Comparison of ENCODE assay signal across 29 cellular contexts in genomic region chr7:90897961-90898469, GRCh38.
A peak's percentile ranks its signal among the peaks of the same experiment; 100 is the strongest.
DNase-seq lines count a peak whose midpoint lies in the region; ATAC-seq, FAIRE-seq and TF ChIP-seq lines count a peak whose summit lies in the region.
"Had no signal": no experiment of that assay in that cellular context is flagged by ENCODE, and none has a peak within 500 bp of the region (broad histone marks: within the 10 kb centered on the region; RNA-seq: fewer than 3 reads in every experiment).

No MANE protein-coding gene starts in this region.

- peak; percentile 65 for ATAC-seq in GM19463 (IDR thresholded peaks at IDR 0.05; ENCODE audit: unreplicated experiment)
- ATAC-seq in omental fat pad (ENCODE audit: low FRiP score), result no peak
- no peak for ATAC-seq in HG03521 (IDR thresholded peaks at IDR 0.05; ENCODE audit: unreplicated experiment)
- ATAC-seq: activated CD4-positive, alpha-beta T cell treated with anti-CD3 and anti-CD28 coated beads for 36 hours; gastrocnemius medialis; natural killer cell; Panc1 had no signal

- DNase-seq in GM12891 (ENCODE audit: insufficient read length, low spot score), result no peak
- DNase-seq in NCI-H1694 (lab: John Stamatoyannopoulos, UW), result peak; percentile 11
- peak; percentile 83 for DNase-seq in choroid plexus epithelial cell (ENCODE audit: low read depth)
- no peak for DNase-seq in omental fat pad (ENCODE audit: low spot score)
- DNase-seq in RPMI8226, result no peak
- DNase-seq: activated CD4-positive, alpha-beta T cell treated with anti-CD3 and anti-CD28 coated beads for 36 hours; activated naive CD4-positive, alpha-beta T cell treated with Interleukin-2 at 50 U/mL for 16 hours; activated T-cell treated with anti-CD3 and anti-CD28 coated beads, Interleukin-2, amount 50 U/mL, for 48 hours; amniotic stem cell; C1 segment of cervical spinal cord; endodermal cell; esophagus squamous epithelium; gastrocnemius medialis; hypothalamus; IMR-90; left ventricle myocardium inferior; natural killer cell; NCI-H2081 treated with DMSO at 0.1 percent for 48 hours; NCI-H510A; NK-92 treated with Interleukin-12 subunit alpha and Interleukin-12 subunit beta, amount 100 ng/mL, for 24 hours; stimulated activated CD4-positive, alpha-beta T cell treated with anti-CD3 and anti-CD28 coated beads, Interleukin-2, amount 100 ng/mL, for 24 hours; testis had no signal

- FAIRE-seq in GM12891 (lab: Jason Lieb, UNC), result peak; percentile 20
- FAIRE-seq: H54, urothelium cell line had no signal

- H3K4me3 ChIP-seq in choroid plexus epithelial cell (ENCODE audit: low read depth, low read length), result no peak overlapping the region
- H3K4me3 ChIP-seq: cardiac muscle cell, esophagus squamous epithelium, gastrocnemius medialis, left ventricle myocardium inferior, skin epidermis, testis had no signal

- TF ChIP-seq CTCF in choroid plexus epithelial cell (conservative IDR thresholded peaks at IDR 0.05; ENCODE audit: low read depth, low read length) (no peak), omental fat pad (IDR thresholded peaks at IDR 0.05) (no peak)

- TF ChIP-seq POLR2A in GM12891 (IDR thresholded peaks at IDR 0.05; ENCODE audit: low read depth, low read length), result no peak

TF ChIP-seq in GM12891, 5 proteins besides CTCF, POLR2A, EP300 and RAD21:
- TF ChIP-seq PAX5 (IDR thresholded peaks at IDR 0.05; ENCODE audit: insufficient read depth, low read length, severe bottlenecking) (no peak), SPI1 (IDR thresholded peaks at IDR 0.05; ENCODE audit: low read depth, low read length) (no peak), POU2F2 (IDR thresholded peaks at IDR 0.05; ENCODE audit: low read depth, low read length) (no peak), TAF1 (IDR thresholded peaks at IDR 0.05; ENCODE audit: low read depth, low read length) (no peak), POLR2AphosphoS5 (IDR thresholded peaks at IDR 0.05; ENCODE audit: low read depth, low read length) (no peak)

Comparison
In these comparisons a context has a peak if more than half of its experiments do, and no peak if none do; other contexts are left out.
1. DNase-seq: peak in NCI-H1694 (single experiment) and choroid plexus epithelial cell (single experiment); none in GM12891 (single experiment), omental fat pad (single experiment) and RPMI8226 (single experiment).